26 cellular contexts compared by ENCODE assay signal in genomic region chr16:10805362-10805761, GRCh38. TPM values are rescaled to one million over a fixed set of nuclear protein-coding genes. Genes with fewer than 3 reads are reported as not detected.
"Had no signal": no experiment of that assay in that cellular context is flagged by ENCODE, and none has a peak within 500 bp of the region (broad histone marks: within the 10 kb centered on the region; RNA-seq: fewer than 3 reads in every experiment).

No MANE protein-coding gene starts in this region.

- DNase-seq: activated CD4-positive, alpha-beta memory T cell treated with anti-CD3 and anti-CD28 coated beads, Interleukin-2, amount 10 ng/mL, durations not matched to agents 7 days and 5 days; activated CD4-positive, alpha-beta T cell treated with anti-CD3 and anti-CD28 coated beads for 1 hour; activated CD4-positive, alpha-beta T cell treated with anti-CD3 and anti-CD28 coated beads, Interleukin-2, amount 10 ng/mL, durations not matched to agents 7 days and 5 days; activated CD8-positive, alpha-beta memory T cell treated with anti-CD3 and anti-CD28 coated beads, Interleukin-2, amount 50 U/mL, for 48 hours; activated gamma-delta T cell treated with Interleukin-2 at 50 U/mL for 16 hours; activated naive CD4-positive, alpha-beta T cell treated with anti-CD3 and anti-CD28 coated beads, Interleukin-2, amount 50 U/mL, for 16 hours; activated T-cell treated with anti-CD3 and anti-CD28 coated beads, Interleukin-2, amount 50 U/mL, for 24 hours; dermis blood vessel endothelial cell; effector CD4-positive, alpha-beta T cell; esophagus squamous epithelium; glutamatergic neuron; left ventricle myocardium inferior; mesendoderm; mucosa of descending colon; stimulated activated CD4-positive, alpha-beta T cell treated with anti-CD3 and anti-CD28 coated beads, Interleukin-2, amount 100 ng/mL, for 48 hours; stomach; T1000; tibial artery; upper lobe of right lung; WERI-Rb-1 had no signal

- H3K4me1 Mint-ChIP-seq: central memory CD8-positive, alpha-beta T cell had no signal

- ATAC-seq: mucosa of descending colon; natural killer cell treated with Interleukin-12 subunit alpha and Interleukin-12 subunit beta and Interleukin-15 and Interleukin-18, amount 100 ng/mL, for 72 hours; upper lobe of right lung had no signal

- H3K36me3 Mint-ChIP-seq: natural killer cell treated with Interleukin-12 subunit alpha and Interleukin-12 subunit beta and Interleukin-15 and Interleukin-18, amount 100 ng/mL, for 72 hours had no signal

- H3K9me3 Mint-ChIP-seq: activated CD4-positive, alpha-beta memory T cell treated with anti-CD3 and anti-CD28 coated beads, Interleukin-2, amount 10 ng/mL, durations not matched to agents 7 days and 5 days; activated T-cell treated with anti-CD3 and anti-CD28 coated beads, Interleukin-2, amount 50 U/mL, for 24 hours; central memory CD8-positive, alpha-beta T cell; natural killer cell treated with Interleukin-12 subunit alpha and Interleukin-12 subunit beta and Interleukin-15 and Interleukin-18, amount 100 ng/mL, for 72 hours; T-helper 1 cell treated with Interleukin-12 subunit alpha and Interleukin-12 subunit beta and Interleukin-4 antibody, amounts not matched to agents 30 μg/mL and 1 μg/mL, for 36 hours had no signal

- H3K27ac Mint-ChIP-seq: activated CD4-positive, alpha-beta memory T cell treated with anti-CD3 and anti-CD28 coated beads, Interleukin-2, amount 10 ng/mL, durations not matched to agents 7 days and 5 days; activated CD4-positive, alpha-beta T cell treated with anti-CD3 and anti-CD28 coated beads, Interleukin-2, amount 10 ng/mL, durations not matched to agents 7 days and 5 days; activated T-cell treated with anti-CD3 and anti-CD28 coated beads, Interleukin-2, amount 50 U/mL, for 24 hours; natural killer cell treated with Interleukin-12 subunit alpha and Interleukin-12 subunit beta and Interleukin-15 and Interleukin-18, amount 100 ng/mL, for 72 hours; T-helper 1 cell treated with Interleukin-12 subunit alpha and Interleukin-12 subunit beta and Interleukin-4 antibody, amounts not matched to agents 30 μg/mL and 1 μg/mL, for 36 hours had no signal

- H3K4me3 Mint-ChIP-seq: activated CD4-positive, alpha-beta memory T cell treated with anti-CD3 and anti-CD28 coated beads, Interleukin-2, amount 10 ng/mL, durations not matched to agents 7 days and 5 days; activated CD4-positive, alpha-beta T cell treated with anti-CD3 and anti-CD28 coated beads, Interleukin-2, amount 10 ng/mL, durations not matched to agents 7 days and 5 days; activated T-cell treated with anti-CD3 and anti-CD28 coated beads, Interleukin-2, amount 50 U/mL, for 24 hours; central memory CD8-positive, alpha-beta T cell; natural killer cell treated with Interleukin-12 subunit alpha and Interleukin-12 subunit beta and Interleukin-15 and Interleukin-18, amount 100 ng/mL, for 72 hours; T-helper 1 cell treated with Interleukin-12 subunit alpha and Interleukin-12 subunit beta and Interleukin-4 antibody, amounts not matched to agents 30 μg/mL and 1 μg/mL, for 36 hours had no signal

- H3K27me3 Mint-ChIP-seq: central memory CD8-positive, alpha-beta T cell had no signal

RNA-seq across cellular contexts. Expression of gene TVP23A, which starts 13.2 kb away (rescaled TPM):
- total RNA-seq: activated CD4-positive, alpha-beta memory T cell treated with anti-CD3 and anti-CD28 coated beads, Interleukin-2, amount 10 ng/mL, durations not matched to agents 7 days and 5 days; activated CD4-positive, alpha-beta T cell treated with anti-CD3 and anti-CD28 coated beads, Interleukin-2, amount 10 ng/mL, durations not matched to agents 7 days and 5 days; bronchial epithelial cell; dermis blood vessel endothelial cell; myocyte; pulmonary artery endothelial cell had no signal
